In genomic region chr4:36325499-36325898, GRCh38 we compare ENCODE assay signal across 11 cellular contexts. TPM values are rescaled to one million over a fixed set of nuclear protein-coding genes. Genes with fewer than 3 reads are reported as not detected.
DNase-seq lines count a peak whose midpoint lies in the region; ATAC-seq and TF ChIP-seq lines count a peak whose summit lies in the region.
"Had no signal": no experiment of that assay in that cellular context is flagged by ENCODE, and none has a peak within 500 bp of the region (broad histone marks: within the 10 kb centered on the region; RNA-seq: fewer than 3 reads in every experiment).

No MANE protein-coding gene starts in this region.

- BruUV-seq in A673 (replicated peaks; lab: Mats Ljungman, UMichigan): no TSS peak

- peak overlapping the region; percentile 80 for H3K27ac Mint-ChIP-seq in activated naive CD8-positive, alpha-beta T cell treated with anti-CD3 and anti-CD28 coated beads for 36 hours

- H3K27ac ChIP-seq in A673 (ENCODE audit: low read depth, low read length, poor library complexity, severe bottlenecking): no peak overlapping the region

- H3K4me3 Mint-ChIP-seq in activated naive CD8-positive, alpha-beta T cell treated with anti-CD3 and anti-CD28 coated beads for 36 hours: no peak overlapping the region

- peaks cover 2% of the 10 kb centered on the region for H3K36me3 Mint-ChIP-seq in activated naive CD8-positive, alpha-beta T cell treated with anti-CD3 and anti-CD28 coated beads for 36 hours

- no peaks in the 10 kb centered on the region for H3K9me3 Mint-ChIP-seq in activated naive CD8-positive, alpha-beta T cell treated with anti-CD3 and anti-CD28 coated beads for 36 hours

- H3K4me3 ChIP-seq in A673 (ENCODE audit: low read depth, low read length, poor library complexity, severe bottlenecking): no peak overlapping the region

- ATAC-seq in GM18498 (IDR thresholded peaks at IDR 0.05; ENCODE audit: unreplicated experiment) (peak; percentile 79), HG03196 (IDR thresholded peaks at IDR 0.05; ENCODE audit: unreplicated experiment) (peak; percentile 80), SK-N-SH treated with all-trans-retinoic acid at 6 μM for 48 hours (no peak)

- H3K36me3 ChIP-seq in A673 (ENCODE audit: insufficient read depth, low read length, poor library complexity, severe bottlenecking): no peaks in the 10 kb centered on the region

- intact Hi-C loops in A673 (cut with micrococcal nuclease; ENCODE audit: unreplicated experiment): no loop called here

- no peaks in the 10 kb centered on the region for H3K9me3 ChIP-seq in A673 (ENCODE audit: low read depth, low read length, poor library complexity, severe bottlenecking)

- no peak for TF ChIP-seq CTCF in GM20000 (IDR thresholded peaks at IDR 0.05; ENCODE audit: extremely low read depth, missing control alignments)
- no peak for TF ChIP-seq CTCF in A673 (conservative IDR thresholded peaks at IDR 0.05; ENCODE audit: low read depth, low read length)

- DNase-seq in GM20000 (ENCODE audit: low spot score) (peak; percentile 34), A673 (ENCODE audit: low spot score) (no peak), NCI-H345 (lab: John Stamatoyannopoulos, UW) (no peak)
- DNase-seq in activated naive CD8-positive, alpha-beta T cell treated with anti-CD3 and anti-CD28 coated beads for 36 hours: no peak
- no peak for DNase-seq in activated CD4-positive, alpha-beta T cell treated with anti-CD3 and anti-CD28 coated beads for 1 hour
- DNase-seq: NCI-H2081 treated with DMSO at 0.1 percent for 48 hours had no signal

- H3K27me3 ChIP-seq in A673 (replicated peaks; ENCODE audit: insufficient read depth, low read depth, low read length, poor library complexity): no peaks in the 10 kb centered on the region

- H3K4me1 Mint-ChIP-seq in activated naive CD8-positive, alpha-beta T cell treated with anti-CD3 and anti-CD28 coated beads for 36 hours: peaks cover 61% of the 10 kb centered on the region

- CTCF ChIA-PET in A673 (lab: Charles Lee): no interaction called here

- H3K4me1 ChIP-seq in A673 (ENCODE audit: insufficient read depth, low read length, poor library complexity, severe bottlenecking): no peaks in the 10 kb centered on the region

- H3K27me3 Mint-ChIP-seq in activated naive CD8-positive, alpha-beta T cell treated with anti-CD3 and anti-CD28 coated beads for 36 hours: no peaks in the 10 kb centered on the region

- POLR2A ChIA-PET in A673 (lab: Charles Lee; ENCODE audit: low non-redundant PET): no interaction called here

TF ChIP-seq in SK-N-SH treated with all-trans-retinoic acid at 6 μM for 48 hours, 23 proteins besides CTCF, POLR2A, EP300 and RAD21:
- TF ChIP-seq POU6F1 (CRISPR knock-in tag; IDR thresholded peaks at IDR 0.05; ENCODE audit: borderline replicate concordance, low read depth) (no peak), RARB (CRISPR knock-in tag; IDR thresholded peaks at IDR 0.05) (no peak), PATZ1 (CRISPR knock-in tag; IDR thresholded peaks at IDR 0.05; ENCODE audit: borderline replicate concordance) (no peak), TSHZ2 (CRISPR knock-in tag; IDR thresholded peaks at IDR 0.05) (no peak), ZFP3 (CRISPR knock-in tag; IDR thresholded peaks at IDR 0.05) (no peak), ZFP30 (CRISPR knock-in tag; IDR thresholded peaks at IDR 0.05) (no peak), TOX (CRISPR knock-in tag; IDR thresholded peaks at IDR 0.05; ENCODE audit: borderline replicate concordance) (no peak), CSDC2 (CRISPR knock-in tag; IDR thresholded peaks at IDR 0.05) (no peak), CREB5 (CRISPR knock-in tag; IDR thresholded peaks at IDR 0.05; ENCODE audit: low read depth) (no peak), ISL1 (CRISPR knock-in tag; IDR thresholded peaks at IDR 0.05) (no peak), ARNTL (CRISPR knock-in tag; IDR thresholded peaks at IDR 0.05; ENCODE audit: borderline replicate concordance, low read depth) (no peak), ZNF8 (CRISPR knock-in tag; IDR thresholded peaks at IDR 0.05) (no peak), SNAI2 (CRISPR knock-in tag; IDR thresholded peaks at IDR 0.05) (no peak), ZNF70 (CRISPR knock-in tag; IDR thresholded peaks at IDR 0.05) (no peak), CSRNP3 (CRISPR knock-in tag; IDR thresholded peaks at IDR 0.05) (no peak), BACH2 (CRISPR knock-in tag; IDR thresholded peaks at IDR 0.05; ENCODE audit: borderline replicate concordance) (no peak), ZC3H10 (CRISPR knock-in tag; IDR thresholded peaks at IDR 0.05) (no peak), ZNF565 (CRISPR knock-in tag; conservative IDR thresholded peaks at IDR 0.05; ENCODE audit: low read depth) (no peak)
TF ChIP-seq in SK-N-SH treated with all-trans-retinoic acid at 6 μM for 48 hours: peak in this region for 0.

RNA-seq across cellular contexts. Expression of gene DTHD1, which starts 44.1 kb away (rescaled TPM):
- total RNA-seq in activated naive CD8-positive, alpha-beta T cell treated with anti-CD3 and anti-CD28 coated beads for 36 hours: under 1 TPM; 0.08 to 0.12 TPM
- not detected in 2 replicates for total RNA-seq in A673 (2021)
- total RNA-seq: glomerular endothelial cell, renal cortical epithelial cell had no signal
